Comparison of ENCODE assay signal across 8 cellular contexts in genomic region chr10:102647433-102648268, GRCh38. TPM values are rescaled to one million over a fixed set of nuclear protein-coding genes. Genes with fewer than 3 reads are reported as not detected.
DNase-seq lines count a peak whose midpoint lies in the region; ATAC-seq and TF ChIP-seq lines count a peak whose summit lies in the region.

No MANE protein-coding gene starts in this region.

- H3K27me3 ChIP-seq in psoas muscle (ENCODE audit: insufficient read depth in 3 of 3, low read length in 2 of 3) = no peaks in the 10 kb centered on the region

- no peak for TF ChIP-seq CTCF in VCaP (conservative IDR thresholded peaks at IDR 0.05)
- no peak for TF ChIP-seq CTCF in fibroblast of pulmonary artery (IDR thresholded peaks at IDR 0.05; ENCODE audit: low read length, missing control alignments)
- no peak for TF ChIP-seq CTCF in psoas muscle (IDR thresholded peaks at IDR 0.05)

- H3K36me3 ChIP-seq in psoas muscle (ENCODE audit: insufficient read depth in 1 of 2, low read depth in 1 of 2) = peaks cover 0 to 29% of the 10 kb centered on the region in 2 donors

- no peaks in the 10 kb centered on the region for H3K9me3 ChIP-seq in psoas muscle

- H3K4me1 ChIP-seq in psoas muscle = peaks cover 54% of the 10 kb centered on the region

- DNase-seq in fibroblast of pulmonary artery (ENCODE audit: low read depth) (no peak), psoas muscle (peak; percentile 11 to 50), GF-D8 (lab: John Stamatoyannopoulos, UW) (no peak), GDM1 (lab: John Stamatoyannopoulos, UW) (no peak)
- no peak for DNase-seq in activated CD4-positive, CD25-positive, alpha-beta regulatory T cell (lab: John Stamatoyannopoulos, UW)

- H3K27ac ChIP-seq in VCaP = peak overlapping the region; percentile 97; the same call in 1 of the 2 replicates
- peak overlapping the region; percentile 99 for H3K27ac ChIP-seq in psoas muscle

- peak overlapping the region; percentile 68; the same call in 1 of the 2 replicates for H3K4me3 ChIP-seq in GM08714 (ENCODE audit: low read length)
- H3K4me3 ChIP-seq in fibroblast of pulmonary artery (replicated peaks; ENCODE audit: low read depth, low read length) = peak overlapping the region; percentile 100
- peak overlapping the region; percentile 94 for H3K4me3 ChIP-seq in psoas muscle

- intact Hi-C loops in psoas muscle (cut with DNase I) = loop anchor here in 1 of 2 donors (10.0 kb wide), 1 partner anchor 127 kb away; no protein-coding TSS in a partner anchor

- ATAC-seq in psoas muscle = no peak
- ATAC-seq in HG02759 (IDR thresholded peaks at IDR 0.05; ENCODE audit: unreplicated experiment) = no peak

- WGBS in psoas muscle, 3 donors = 16 to 30% (median 30%) methylated on average over 7 of the region's 7 CpGs

RNA-seq across cellular contexts. Expression of gene TRIM8, which starts 3.4 kb away (rescaled TPM):
- 100 to 1,000 TPM in 3 of 4 donors, 10 to 100 TPM in 1; 97.2 to 166 (median 111) TPM for total RNA-seq in psoas muscle
- polyA plus RNA-seq in psoas muscle = 10 to 100 TPM; 57.6 to 72.4 (median 72.3) TPM

Comparison
In these comparisons a context has a peak if more than half of its experiments do, and no peak if none do; other contexts are left out.
1. DNase-seq: peak in psoas muscle (2 of 2); none in fibroblast of pulmonary artery (single experiment), activated CD4-positive, CD25-positive, alpha-beta regulatory T cell (0 of 4), GF-D8 (single experiment) and GDM1 (single experiment).
2. Peak in every context shown above with its lines, with median percentiles within 50 percentile points of each other: H3K4me3 ChIP-seq.